ENCODE assay signal across 19 cellular contexts in genomic region chrX:11380187-11380586, GRCh38.
DNase-seq lines count a peak whose midpoint lies in the region; ATAC-seq and TF ChIP-seq lines count a peak whose summit lies in the region.
"Had no signal": no experiment of that assay in that cellular context is flagged by ENCODE, and none has a peak within 500 bp of the region (broad histone marks: within the 10 kb centered on the region; RNA-seq: fewer than 3 reads in every experiment).

No MANE protein-coding gene starts in this region.

- DNase-seq in cardiac fibroblast (ENCODE audit: low read depth in 2 of 2) (peak; percentile 25 to 67), Right ventricle myocardium superior (no peak), renal cortical epithelial cell (ENCODE audit: low read depth) (peak; percentile 33), NCI-H446 treated with DMSO at 0.1 percent for 48 hours (lab: John Stamatoyannopoulos, UW) (no peak), midbrain (lab: John Stamatoyannopoulos, UW) (no peak), NCI-H1417 treated with DMSO at 0.1 percent for 48 hours (lab: John Stamatoyannopoulos, UW) (no peak)
- DNase-seq in activated naive CD4-positive, alpha-beta T cell treated with anti-CD3 and anti-CD28 coated beads, Interleukin-2, amount 50 U/mL, for 16 hours: no peak
- DNase-seq: activated CD4-positive, CD25-positive, alpha-beta regulatory T cell; activated CD8-positive, alpha-beta memory T cell treated with anti-CD3 and anti-CD28 coated beads, Interleukin-2, amount 50 U/mL, for 4 hours; activated naive CD4-positive, alpha-beta T cell; brain microvascular endothelial cell; DMS153; effector CD8-positive, alpha-beta T cell; islet precursor cell; NCI-H1092 treated with DMSO at 0.1 percent for 48 hours; NCI-H2171 treated with DMSO at 0.1 percent for 48 hours; NK-92 treated with Interleukin-12 subunit alpha and Interleukin-12 subunit beta, amount 100 ng/mL, for 24 hours; stimulated activated CD4-positive, alpha-beta T cell treated with anti-CD3 and anti-CD28 coated beads, Interleukin-12 subunit alpha, Interleukin-12 subunit beta, amount 100 ng/mL, for 4 hours had no signal

- intact Hi-C loops in Right ventricle myocardium superior (cut with DNase I): no loop called here

- ATAC-seq in Right ventricle myocardium superior (ENCODE audit: poor library complexity): peak; percentile 65

- H3K4me3 ChIP-seq in cardiac fibroblast (replicated peaks in 1 of 2; ENCODE audit: low read depth in 2 of 2, low read length in 2 of 2): no peak overlapping the region

- peak overlapping the region; percentile 25; the same call in 1 of the 2 replicates for H3K27ac ChIP-seq in C4-2B
- H3K27ac ChIP-seq: brain microvascular endothelial cell had no signal

- no peak for TF ChIP-seq CTCF in C4-2B (conservative IDR thresholded peaks at IDR 0.05)
- no peak for TF ChIP-seq CTCF in cardiac fibroblast (IDR thresholded peaks at IDR 0.05; ENCODE audit: low read depth, low read length)

Comparison
In these comparisons a context has a peak if more than half of its experiments do, and no peak if none do; other contexts are left out.
1. DNase-seq: peak in cardiac fibroblast (2 of 2) and renal cortical epithelial cell (single experiment); none in Right ventricle myocardium superior (single experiment), NCI-H446 treated with DMSO at 0.1 percent for 48 hours (single experiment), activated naive CD4-positive, alpha-beta T cell treated with anti-CD3 and anti-CD28 coated beads, Interleukin-2, amount 50 U/mL, for 16 hours (single experiment), midbrain (single experiment) and NCI-H1417 treated with DMSO at 0.1 percent for 48 hours (single experiment).